Comparison of ENCODE assay signal across 19 cellular contexts in the genomic region with DNA sequence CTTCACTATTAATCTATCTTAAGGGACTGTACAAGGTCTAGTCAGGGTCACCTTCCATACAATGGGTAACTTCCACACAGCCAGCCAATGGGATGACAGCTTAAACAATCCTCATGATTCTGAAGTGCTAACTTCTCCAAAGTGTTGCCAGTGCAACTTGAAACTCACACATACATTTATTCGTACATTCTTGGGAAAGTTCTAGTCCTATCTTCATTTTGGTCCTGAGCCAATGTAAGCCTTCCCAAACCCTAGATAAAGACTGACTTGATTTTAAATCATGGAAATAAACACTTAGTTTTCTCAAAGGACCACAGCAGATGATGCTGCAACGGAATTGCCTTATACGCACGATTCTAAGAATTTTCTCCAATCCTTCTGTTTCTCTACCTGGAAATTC.
"Had no signal": no experiment of that assay in that cellular context is flagged by ENCODE, and none has a peak within 500 bp of the region (broad histone marks: within the 10 kb centered on the region; RNA-seq: fewer than 3 reads in every experiment).

No MANE protein-coding gene starts in this region.

- H3K36me3 ChIP-seq: left lung, ovary, prostate gland, spleen, vagina had no signal

- H3K27ac ChIP-seq: hepatocyte, left lung, ovary, prostate gland, spleen, testis, vagina had no signal

- H3K9me3 ChIP-seq: left lung, ovary, prostate gland, spleen, testis, vagina had no signal

- DNase-seq: activated CD4-positive, alpha-beta T cell treated with anti-CD3 and anti-CD28 coated beads for 4 hours; activated CD4-positive, alpha-beta T cell treated with anti-CD3 and anti-CD28 coated beads, Interleukin-2, amount 50 U/mL, for 48 hours; activated CD4-positive, CD25-positive, alpha-beta regulatory T cell; activated effector memory CD4-positive, alpha-beta T cell treated with Interleukin-2 at 50 U/mL for 16 hours; activated naive CD4-positive, alpha-beta T cell treated with anti-CD3 and anti-CD28 coated beads, Interleukin-2, amount 10 ng/mL, durations not matched to agents 7 days and 5 days; activated T-cell treated with anti-CD3 and anti-CD28 coated beads, Interleukin-2, amount 50 U/mL, for 48 hours; effector CD8-positive, alpha-beta T cell; glutamatergic neuron; kidney glomerular epithelial cell; left lung; naive thymus-derived CD8-positive, alpha-beta T cell; spleen; stimulated activated CD4-positive, alpha-beta T cell treated with anti-CD3 and anti-CD28 coated beads, Interleukin-4, amount 100 ng/mL, for 1 hour; stimulated activated naive CD4-positive, alpha-beta T cell had no signal

- H3K4me1 ChIP-seq: left lung, prostate gland, spleen, testis, vagina had no signal

- H3K79me2 ChIP-seq: hepatocyte had no signal

- ATAC-seq: naive thymus-derived CD8-positive, alpha-beta T cell had no signal

- H3K27me3 ChIP-seq: hepatocyte, left lung, ovary, spleen, testis, vagina had no signal

- H3K4me3 ChIP-seq: hepatocyte, left lung, ovary, prostate gland, spleen, testis, vagina had no signal

- H2AFZ ChIP-seq: hepatocyte had no signal

- H3K4me2 ChIP-seq: hepatocyte had no signal
